13 cellular contexts compared by ENCODE assay signal in genomic region chr6:128515550-128516513, GRCh38. TPM values are rescaled to one million over a fixed set of nuclear protein-coding genes. Genes with fewer than 3 reads are reported as not detected.
DNase-seq lines count a peak whose midpoint lies in the region; ATAC-seq and TF ChIP-seq lines count a peak whose summit lies in the region.
"Had no signal": no experiment of that assay in that cellular context is flagged by ENCODE, and none has a peak within 500 bp of the region (broad histone marks: within the 10 kb centered on the region; RNA-seq: fewer than 3 reads in every experiment).

No MANE protein-coding gene starts in this region.

- H3K4me3 Mint-ChIP-seq in nephron: peak overlapping the region; percentile 34 to 76 (median 36)
- H3K4me3 Mint-ChIP-seq: activated CD4-positive, alpha-beta T cell treated with anti-CD3 and anti-CD28 coated beads, Interleukin-2, amount 10 ng/mL, durations not matched to agents 24 days and 14 days; activated naive CD8-positive, alpha-beta T cell treated with anti-CD3 and anti-CD28 coated beads for 36 hours; neural progenitor cell had no signal

- peak overlapping the region; percentile 8 to 36 (median 16) for H3K27ac Mint-ChIP-seq in nephron
- H3K27ac Mint-ChIP-seq: activated CD4-positive, alpha-beta T cell treated with anti-CD3 and anti-CD28 coated beads, Interleukin-2, amount 10 ng/mL, durations not matched to agents 24 days and 14 days; activated naive CD8-positive, alpha-beta T cell treated with anti-CD3 and anti-CD28 coated beads for 36 hours; neural progenitor cell had no signal

- H3K36me3 Mint-ChIP-seq in nephron (ENCODE audit: low read depth): no peaks in the 10 kb centered on the region
- H3K36me3 Mint-ChIP-seq: activated naive CD8-positive, alpha-beta T cell treated with anti-CD3 and anti-CD28 coated beads for 36 hours; neural progenitor cell had no signal

- peak overlapping the region; percentile 89 for H3K4me2 ChIP-seq in PC-3 (ENCODE audit: low read length)
- H3K4me2 ChIP-seq: BLaER1 treated with 17β-estradiol and CSF1 and Interleukin-3, amounts not matched to agents 10 nM and 100 nM; neural progenitor cell had no signal

- H3K9me2 ChIP-seq in PC-3 (replicated peaks; ENCODE audit: low read length): no peaks in the 10 kb centered on the region

- H3K27ac ChIP-seq in PC-3 (ENCODE audit: low read length): peak overlapping the region; percentile 49
- H3K27ac ChIP-seq in RWPE1: no peak overlapping the region
- H3K27ac ChIP-seq: BLaER1 treated with 17β-estradiol and CSF1 and Interleukin-3, amounts not matched to agents 10 nM and 100 nM; neural progenitor cell; SJSA1 had no signal

- H3K79me2 ChIP-seq in PC-3 (ENCODE audit: low read length): peaks cover 90% of the 10 kb centered on the region

- no peaks in the 10 kb centered on the region for H3K27me3 ChIP-seq in PC-3 (ENCODE audit: low read length)
- no peaks in the 10 kb centered on the region for H3K27me3 ChIP-seq in endocrine pancreas (ENCODE audit: control insufficient read depth, insufficient read depth, low read length)
- H3K27me3 ChIP-seq: neural progenitor cell, SJSA1 had no signal

- DNase-seq in AG10803 (ENCODE audit: low read depth) (peak; percentile 44), PC-3 (peak; percentile 76), RWPE1 (ENCODE audit: low spot score) (no peak)
- DNase-seq: activated CD4-positive, alpha-beta T cell treated with anti-CD3 and anti-CD28 coated beads, Interleukin-2, amount 10 ng/mL, durations not matched to agents 24 days and 14 days; activated naive CD8-positive, alpha-beta T cell treated with anti-CD3 and anti-CD28 coated beads for 36 hours had no signal

- H3K36me3 ChIP-seq in PC-3 (ENCODE audit: low read depth, low read length) (no peaks in the 10 kb centered on the region), endocrine pancreas (ENCODE audit: control insufficient read depth, insufficient read depth, low read length) (no peaks in the 10 kb centered on the region)
- H3K36me3 ChIP-seq: BLaER1 treated with 17β-estradiol and CSF1 and Interleukin-3, amounts not matched to agents 10 nM and 100 nM; neural progenitor cell had no signal

- H3K4me3 ChIP-seq in AG10803 (ENCODE audit: low read length) (no peak overlapping the region), PC-3 (ENCODE audit: low read length) (peak overlapping the region; percentile 94), endocrine pancreas (ENCODE audit: control insufficient read depth, insufficient read depth, low read length) (peak overlapping the region; percentile 31)
- H3K4me3 ChIP-seq: BLaER1 treated with 17β-estradiol and CSF1 and Interleukin-3, amounts not matched to agents 10 nM and 100 nM; neural progenitor cell; SJSA1 had no signal

- H3F3A ChIP-seq in PC-3 (ENCODE audit: low read length, unreplicated experiment): peaks cover 3% of the 10 kb centered on the region

- peaks cover 12% of the 10 kb centered on the region for H3K27me3 Mint-ChIP-seq in nephron (ENCODE audit: low read depth)

- H3K4me1 ChIP-seq in PC-3 (ENCODE audit: insufficient read depth, low read length) (peaks cover 67% of the 10 kb centered on the region), endocrine pancreas (ENCODE audit: control insufficient read depth, insufficient read depth, low read length) (peaks cover 6% of the 10 kb centered on the region)

- TF ChIP-seq CTCF in AG10803 (conservative IDR thresholded peaks at IDR 0.05; ENCODE audit: low read length) (no peak), PC-3 (conservative IDR thresholded peaks at IDR 0.05; ENCODE audit: low read depth, low read length) (no peak), nephron (IDR thresholded peaks at IDR 0.05; ENCODE audit: unreplicated experiment in 3 of 3) (no peak), RWPE1 (conservative IDR thresholded peaks at IDR 0.05; ENCODE audit: low read depth) (no peak)

- H3K9me3 ChIP-seq in PC-3 (ENCODE audit: low read length): no peaks in the 10 kb centered on the region
- H3K9me3 ChIP-seq in endocrine pancreas (ENCODE audit: control insufficient read depth, low read length): no peaks in the 10 kb centered on the region
- H3K9me3 ChIP-seq: BLaER1 treated with 17β-estradiol and CSF1 and Interleukin-3, amounts not matched to agents 10 nM and 100 nM; SJSA1 had no signal

- H3K9ac ChIP-seq in PC-3 (ENCODE audit: low read length) (peak overlapping the region; percentile 30; the same call in 1 of the 2 replicates), endocrine pancreas (ENCODE audit: control insufficient read depth, insufficient read depth, low read length) (no peak overlapping the region)
- H3K9ac ChIP-seq: BLaER1 treated with 17β-estradiol and CSF1 and Interleukin-3, amounts not matched to agents 10 nM and 100 nM; neural progenitor cell had no signal

- H3K4me1 Mint-ChIP-seq in nephron: peaks cover 60% of the 10 kb centered on the region

- POLR2A ChIA-PET in PC-3 (lab: Charles Lee; ENCODE audit: unreplicated experiment) (no interaction called here), RWPE1 (lab: Yijun Ruan, JAX; ENCODE audit: low non-redundant PET) (no interaction called here)

- H4K20me1 ChIP-seq in PC-3 (ENCODE audit: low read length): peaks cover 30% of the 10 kb centered on the region

- CTCF ChIA-PET in PC-3 (lab: Charles Lee): interaction anchor here (1.1 kb wide), 1 partner anchor 660 kb away, joined by 3 read pairs; no protein-coding TSS in a partner anchor
- CTCF ChIA-PET in RWPE1 (lab: Yijun Ruan, JAX): interaction anchor here (0.5 to 1.4 kb wide), 6 partner anchors 29 to 660 kb away, joined by 3 to 5 read pairs (median 4); no protein-coding TSS in a partner anchor

- H2AFZ ChIP-seq in PC-3 (ENCODE audit: low read length): no peak overlapping the region
- H2AFZ ChIP-seq: neural progenitor cell had no signal

- no peaks in the 10 kb centered on the region for H3K9me3 Mint-ChIP-seq in nephron
- H3K9me3 Mint-ChIP-seq: activated CD4-positive, alpha-beta T cell treated with anti-CD3 and anti-CD28 coated beads, Interleukin-2, amount 10 ng/mL, durations not matched to agents 24 days and 14 days; activated naive CD8-positive, alpha-beta T cell treated with anti-CD3 and anti-CD28 coated beads for 36 hours; neural progenitor cell had no signal

- peak; percentile 9; the same call in 1 of the 2 replicates for ATAC-seq in PC-3
- no peak for ATAC-seq in GM21737 (IDR thresholded peaks at IDR 0.05; ENCODE audit: unreplicated experiment)
- ATAC-seq in GM19023 (IDR thresholded peaks at IDR 0.05; ENCODE audit: unreplicated experiment): no peak
- no peak for ATAC-seq in esophagus mucosa

- no TSS peak for BruUV-seq in PC-3 (replicated peaks; lab: Mats Ljungman, UMichigan)

- intact Hi-C loops in PC-3 (cut with micrococcal nuclease): loop anchor here (1.0 to 5.0 kb wide), 5 partner anchors 24 to 779 kb away; no protein-coding TSS in a partner anchor

RNA-seq across cellular contexts. Expression of gene PTPRK, which starts 4.6 kb away (rescaled TPM):
- total RNA-seq in PC-3 (2014; rRNA removed) (53.8 and 64.7 TPM in 2 replicates), esophagus mucosa (13.0 TPM)
